In the genomic region with DNA sequence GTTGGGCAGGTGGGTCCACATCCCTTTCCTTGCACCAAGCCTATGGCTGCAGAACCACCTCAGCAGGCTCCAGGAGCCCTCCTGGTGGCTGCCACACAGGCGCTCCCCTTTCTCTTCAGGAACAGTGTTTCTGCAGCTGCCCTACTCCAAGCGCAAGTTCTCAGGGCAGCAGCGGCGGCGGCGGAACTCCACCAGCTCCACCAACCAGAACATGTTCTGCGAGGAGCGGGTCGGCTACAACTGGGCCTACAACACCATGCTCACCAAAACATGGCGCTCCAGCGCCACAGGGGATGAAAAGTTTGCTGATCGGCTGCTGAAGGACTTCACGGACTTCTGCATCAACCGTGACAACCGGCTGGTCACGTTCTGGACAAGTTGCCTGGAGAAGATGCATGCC, we compare ENCODE assay signal across 39 cellular contexts.
"Had no signal": no experiment of that assay in that cellular context is flagged by ENCODE, and none has a peak within 500 bp of the region (broad histone marks: within the 10 kb centered on the region; RNA-seq: fewer than 3 reads in every experiment).

No MANE protein-coding gene starts in this region.

- H3K27me3 ChIP-seq: adrenal gland, ascending aorta, body of pancreas, brain microvascular endothelial cell, breast epithelium, cardiac muscle cell had no signal

- H3K4me3 ChIP-seq: adrenal gland, ascending aorta, body of pancreas, breast epithelium, cardiac muscle cell had no signal

- H3K4me1 Mint-ChIP-seq: activated naive CD4-positive, alpha-beta T cell treated with anti-CD3 and anti-CD28 coated beads, Interleukin-2, amount 10 ng/mL, durations not matched to agents 7 days and 5 days; activated naive CD4-positive, alpha-beta T cell treated with anti-CD3 and anti-CD28 coated beads, Interleukin-2, amount 50 U/mL, for 24 hours; activated naive CD8-positive, alpha-beta T cell treated with anti-CD3 and anti-CD28 coated beads for 36 hours; activated naive CD8-positive, alpha-beta T cell treated with anti-CD3 and anti-CD28 coated beads, Interleukin-2, amount 10 ng/mL, durations not matched to agents 7 days and 5 days; activated naive CD8-positive, alpha-beta T cell treated with anti-CD3 and anti-CD28 coated beads, Interleukin-2, amount 50 U/mL, for 24 hours; activated T-helper 17 cell treated with anti-CD3 and anti-CD28 coated beads, Interleukin-2, amount 50 U/mL, for 72 hours; brain; central memory CD8-positive, alpha-beta T cell had no signal

- H3K9me3 ChIP-seq: adrenal gland, ascending aorta, body of pancreas, breast epithelium had no signal

- H3K9me3 Mint-ChIP-seq: activated naive CD4-positive, alpha-beta T cell treated with anti-CD3 and anti-CD28 coated beads for 36 hours; activated naive CD4-positive, alpha-beta T cell treated with anti-CD3 and anti-CD28 coated beads, Interleukin-2, amount 10 ng/mL, durations not matched to agents 7 days and 5 days; activated naive CD4-positive, alpha-beta T cell treated with anti-CD3 and anti-CD28 coated beads, Interleukin-2, amount 50 U/mL, for 24 hours; activated naive CD4-positive, alpha-beta T cell treated with anti-CD3 and anti-CD28 coated beads, Interleukin-2, amount 50 U/mL, for 72 hours; activated naive CD8-positive, alpha-beta T cell treated with anti-CD3 and anti-CD28 coated beads for 36 hours; activated naive CD8-positive, alpha-beta T cell treated with anti-CD3 and anti-CD28 coated beads, Interleukin-2, amount 10 ng/mL, durations not matched to agents 7 days and 5 days; activated naive CD8-positive, alpha-beta T cell treated with anti-CD3 and anti-CD28 coated beads, Interleukin-2, amount 50 U/mL, for 24 hours; activated T-cell treated with anti-CD3 and anti-CD28 coated beads, Interleukin-2, amount 50 U/mL, for 24 hours; activated T-cell treated with anti-CD3 and anti-CD28 coated beads, Interleukin-2, amount 50 U/mL, for 4 hours; activated T-cell treated with anti-CD3 and anti-CD28 coated beads, Interleukin-2, amount 50 U/mL, for 72 hours; activated T-helper 1 cell treated with anti-CD3 and anti-CD28 coated beads, Interleukin-12 subunit alpha, Interleukin-12 subunit beta, Interleukin-2, Interleukin-4 antibody, amounts not matched to agents 30 ng/mL and 10 ng/mL and 1 ng/mL, durations not matched to agents 14 hours and 24 hours and 36 hours; activated T-helper 17 cell treated with anti-CD3 and anti-CD28 coated beads, Interleukin-2, amount 50 U/mL, for 72 hours; activated T-helper 2 cell treated with anti-CD3 and anti-CD28 coated beads, Interferon-gamma antibody, Interleukin-2, Interleukin-4, amounts not matched to agents 10 μg/mL and 5 μg/mL and 100 μg/mL, durations not matched to agents 14 hours and 24 hours and 36 hours; brain; central memory CD8-positive, alpha-beta T cell had no signal

- H3K27ac ChIP-seq: adrenal gland, ascending aorta, body of pancreas, brain microvascular endothelial cell, breast epithelium, cardiac muscle cell had no signal

- H3K4me1 ChIP-seq: adrenal gland, ascending aorta, body of pancreas, breast epithelium had no signal

- H3K27ac Mint-ChIP-seq: activated naive CD4-positive, alpha-beta T cell treated with anti-CD3 and anti-CD28 coated beads for 36 hours; activated naive CD4-positive, alpha-beta T cell treated with anti-CD3 and anti-CD28 coated beads, Interleukin-2, amount 10 ng/mL, durations not matched to agents 7 days and 5 days; activated naive CD4-positive, alpha-beta T cell treated with anti-CD3 and anti-CD28 coated beads, Interleukin-2, amount 50 U/mL, for 24 hours; activated naive CD4-positive, alpha-beta T cell treated with anti-CD3 and anti-CD28 coated beads, Interleukin-2, amount 50 U/mL, for 72 hours; activated naive CD8-positive, alpha-beta T cell treated with anti-CD3 and anti-CD28 coated beads for 36 hours; activated naive CD8-positive, alpha-beta T cell treated with anti-CD3 and anti-CD28 coated beads, Interleukin-2, amount 10 ng/mL, durations not matched to agents 7 days and 5 days; activated naive CD8-positive, alpha-beta T cell treated with anti-CD3 and anti-CD28 coated beads, Interleukin-2, amount 50 U/mL, for 24 hours; activated T-cell treated with anti-CD3 and anti-CD28 coated beads, Interleukin-2, amount 50 U/mL, for 72 hours; activated T-helper 17 cell treated with anti-CD3 and anti-CD28 coated beads, Interleukin-2, amount 50 U/mL, for 72 hours; activated T-helper 2 cell treated with anti-CD3 and anti-CD28 coated beads, Interferon-gamma antibody, Interleukin-2, Interleukin-4, amounts not matched to agents 10 μg/mL and 5 μg/mL and 100 μg/mL, durations not matched to agents 14 hours and 24 hours and 36 hours had no signal

- FAIRE-seq: astrocyte, bronchial epithelial cell had no signal

- H3K36me3 ChIP-seq: breast epithelium, cardiac muscle cell had no signal

- H3K27me3 Mint-ChIP-seq: activated naive CD4-positive, alpha-beta T cell treated with anti-CD3 and anti-CD28 coated beads, Interleukin-2, amount 10 ng/mL, durations not matched to agents 7 days and 5 days; activated naive CD4-positive, alpha-beta T cell treated with anti-CD3 and anti-CD28 coated beads, Interleukin-2, amount 50 U/mL, for 24 hours; activated naive CD8-positive, alpha-beta T cell; activated naive CD8-positive, alpha-beta T cell treated with anti-CD3 and anti-CD28 coated beads for 36 hours; activated naive CD8-positive, alpha-beta T cell treated with anti-CD3 and anti-CD28 coated beads, Interleukin-2, amount 10 ng/mL, durations not matched to agents 7 days and 5 days; activated naive CD8-positive, alpha-beta T cell treated with anti-CD3 and anti-CD28 coated beads, Interleukin-2, amount 50 U/mL, for 24 hours; activated T-cell treated with anti-CD3 and anti-CD28 coated beads, Interleukin-2, amount 50 U/mL, for 24 hours; activated T-helper 17 cell treated with anti-CD3 and anti-CD28 coated beads, Interleukin-2, amount 50 U/mL, for 72 hours; central memory CD8-positive, alpha-beta T cell had no signal

- DNase-seq: activated effector memory CD4-positive, alpha-beta T cell treated with anti-CD3 and anti-CD28 coated beads, Interleukin-2, amount 50 U/mL, for 16 hours; activated effector memory CD4-positive, alpha-beta T cell treated with Interleukin-2 at 50 U/mL for 16 hours; activated gamma-delta T cell; activated gamma-delta T cell treated with Interleukin-2 at 50 U/mL for 16 hours; activated naive CD4-positive, alpha-beta T cell; activated naive CD4-positive, alpha-beta T cell treated with anti-CD3 and anti-CD28 coated beads for 36 hours; activated naive CD4-positive, alpha-beta T cell treated with anti-CD3 and anti-CD28 coated beads, Interleukin-2, amount 10 ng/mL, durations not matched to agents 7 days and 5 days; activated naive CD4-positive, alpha-beta T cell treated with anti-CD3 and anti-CD28 coated beads, Interleukin-2, amount 50 U/mL, for 16 hours; activated naive CD4-positive, alpha-beta T cell treated with Interleukin-2 at 50 U/mL for 16 hours; activated naive CD8-positive, alpha-beta T cell treated with anti-CD3 and anti-CD28 coated beads for 36 hours; activated naive CD8-positive, alpha-beta T cell treated with anti-CD3 and anti-CD28 coated beads, Interleukin-2, amount 10 ng/mL, durations not matched to agents 7 days and 5 days; activated naive CD8-positive, alpha-beta T cell treated with anti-CD3 and anti-CD28 coated beads, Interleukin-2, amount 50 U/mL, for 24 hours; activated T-cell treated with anti-CD3 and anti-CD28 coated beads for 4 hours; activated T-cell treated with anti-CD3 and anti-CD28 coated beads, Interleukin-2, amount 50 U/mL, for 1 hour; activated T-cell treated with anti-CD3 and anti-CD28 coated beads, Interleukin-2, amount 50 U/mL, for 24 hours; activated T-cell treated with anti-CD3 and anti-CD28 coated beads, Interleukin-2, amount 50 U/mL, for 4 hours; activated T-cell treated with anti-CD3 and anti-CD28 coated beads, Interleukin-2, amount 50 U/mL, for 48 hours; activated T-cell treated with anti-CD3 and anti-CD28 coated beads, Interleukin-2, amount 50 U/mL, for 72 hours; adrenal gland; amniotic stem cell; aorta; body of pancreas; brain microvascular endothelial cell; caudate nucleus; central memory CD4-positive, alpha-beta T cell; cerebellar nuclear complex had no signal

- ATAC-seq: activated naive CD4-positive, alpha-beta T cell treated with anti-CD3 and anti-CD28 coated beads, Interleukin-2, amount 50 U/mL, for 72 hours; activated naive CD8-positive, alpha-beta T cell treated with anti-CD3 and anti-CD28 coated beads, Interleukin-2, amount 50 U/mL, for 24 hours; activated T-cell treated with anti-CD3 and anti-CD28 coated beads, Interleukin-2, amount 50 U/mL, for 4 hours; activated T-cell treated with anti-CD3 and anti-CD28 coated beads, Interleukin-2, amount 50 U/mL, for 72 hours; activated T-helper 17 cell treated with anti-CD3 and anti-CD28 coated beads, Interleukin-2, amount 50 U/mL, for 72 hours; body of pancreas had no signal

- H3K36me3 Mint-ChIP-seq: activated naive CD4-positive, alpha-beta T cell treated with anti-CD3 and anti-CD28 coated beads, Interleukin-2, amount 50 U/mL, for 72 hours had no signal

- H3K4me3 Mint-ChIP-seq: activated naive CD4-positive, alpha-beta T cell treated with anti-CD3 and anti-CD28 coated beads for 36 hours; activated naive CD4-positive, alpha-beta T cell treated with anti-CD3 and anti-CD28 coated beads, Interleukin-2, amount 10 ng/mL, durations not matched to agents 7 days and 5 days; activated naive CD4-positive, alpha-beta T cell treated with anti-CD3 and anti-CD28 coated beads, Interleukin-2, amount 50 U/mL, for 24 hours; activated naive CD8-positive, alpha-beta T cell; activated naive CD8-positive, alpha-beta T cell treated with anti-CD3 and anti-CD28 coated beads for 36 hours; activated naive CD8-positive, alpha-beta T cell treated with anti-CD3 and anti-CD28 coated beads, Interleukin-2, amount 10 ng/mL, durations not matched to agents 7 days and 5 days; activated naive CD8-positive, alpha-beta T cell treated with anti-CD3 and anti-CD28 coated beads, Interleukin-2, amount 50 U/mL, for 24 hours; activated T-cell treated with anti-CD3 and anti-CD28 coated beads, Interleukin-2, amount 50 U/mL, for 24 hours; activated T-cell treated with anti-CD3 and anti-CD28 coated beads, Interleukin-2, amount 50 U/mL, for 4 hours; activated T-cell treated with anti-CD3 and anti-CD28 coated beads, Interleukin-2, amount 50 U/mL, for 72 hours; activated T-helper 1 cell treated with anti-CD3 and anti-CD28 coated beads, Interleukin-12 subunit alpha, Interleukin-12 subunit beta, Interleukin-2, Interleukin-4 antibody, amounts not matched to agents 30 ng/mL and 10 ng/mL and 1 ng/mL, durations not matched to agents 14 hours and 24 hours and 36 hours; activated T-helper 17 cell treated with anti-CD3 and anti-CD28 coated beads, Interleukin-2, amount 50 U/mL, for 72 hours; brain; central memory CD8-positive, alpha-beta T cell had no signal
